ENCODE assay signal across 24 cellular contexts in genomic region chr7:90663176-90663575, GRCh38.
DNase-seq lines count a peak whose midpoint lies in the region; ATAC-seq, FAIRE-seq and TF ChIP-seq lines count a peak whose summit lies in the region.
"Had no signal": no experiment of that assay in that cellular context is flagged by ENCODE, and none has a peak within 500 bp of the region (broad histone marks: within the 10 kb centered on the region; RNA-seq: fewer than 3 reads in every experiment).

No MANE protein-coding gene starts in this region.

- no peaks in the 10 kb centered on the region for H3K36me3 ChIP-seq in MG63

- no peaks in the 10 kb centered on the region for H3K27me3 Mint-ChIP-seq in neural crest cell (ENCODE audit: low read depth)
- H3K27me3 Mint-ChIP-seq: CD4-positive, CD25-positive, alpha-beta regulatory T cell had no signal

- no peaks in the 10 kb centered on the region for H3K9me3 Mint-ChIP-seq in neural crest cell

- no peaks in the 10 kb centered on the region for H3K9me3 ChIP-seq in MG63
- H3K9me3 ChIP-seq: SJCRH30 had no signal

- DNase-seq in GM19239 (ENCODE audit: insufficient read length, low spot score) = no peak
- DNase-seq in MG63 = peak; percentile 9
- DNase-seq in choroid plexus epithelial cell (ENCODE audit: low read depth) = peak; percentile 37
- no peak for DNase-seq in neural crest cell (ENCODE audit: low read depth, low spot score)
- DNase-seq in foreskin fibroblast = no peak
- no peak for DNase-seq in D341Med (ENCODE audit: low spot score)
- no peak for DNase-seq in superior temporal gyrus (ENCODE audit: extremely low spot score)
- DNase-seq: CD4-positive, CD25-positive, alpha-beta regulatory T cell; KBM-7; NCI-H1105 treated with DMSO at 0.1 percent for 48 hours; NCI-H146; NCI-H1930; NCI-H2107; NCI-H446; NCI-H526; NCI-H82; NK-92 treated with Interleukin-12 subunit alpha and Interleukin-12 subunit beta, amount 100 ng/mL, for 24 hours; PC-3; SJCRH30 had no signal

- FAIRE-seq in GM19239 (lab: Jason Lieb, UNC) = peak; percentile 62
- FAIRE-seq: A204.1, D721Med had no signal

- peaks cover 13% of the 10 kb centered on the region for H3K4me1 Mint-ChIP-seq in neural crest cell
- H3K4me1 Mint-ChIP-seq: CD4-positive, CD25-positive, alpha-beta regulatory T cell had no signal

- H3K36me3 Mint-ChIP-seq in neural crest cell (ENCODE audit: low read depth) = peaks cover 3% of the 10 kb centered on the region
- H3K36me3 Mint-ChIP-seq: CD4-positive, CD25-positive, alpha-beta regulatory T cell had no signal

- H3K4me3 Mint-ChIP-seq in neural crest cell = no peak overlapping the region
- H3K4me3 Mint-ChIP-seq: CD4-positive, CD25-positive, alpha-beta regulatory T cell had no signal

- no peak for ATAC-seq in HG02938 (IDR thresholded peaks at IDR 0.05; ENCODE audit: unreplicated experiment)
- ATAC-seq: SK-N-SH treated with all-trans-retinoic acid at 6 μM for 48 hours had no signal

- H3K27me3 ChIP-seq in MG63 = no peaks in the 10 kb centered on the region
- H3K27me3 ChIP-seq: BLaER1, SJCRH30 had no signal

- no peak for TF ChIP-seq CTCF in choroid plexus epithelial cell (conservative IDR thresholded peaks at IDR 0.05; ENCODE audit: low read depth, low read length)
- no peak for TF ChIP-seq CTCF in neural crest cell (conservative IDR thresholded peaks at IDR 0.05)
- no peak for TF ChIP-seq CTCF in foreskin fibroblast (IDR thresholded peaks at IDR 0.05; ENCODE audit: low read depth, low read length)

- peak overlapping the region; percentile 36 for H3K27ac Mint-ChIP-seq in neural crest cell (ENCODE audit: unreplicated experiment)
- H3K27ac Mint-ChIP-seq: CD4-positive, CD25-positive, alpha-beta regulatory T cell had no signal

- H3K4me3 ChIP-seq in MG63 (no peak overlapping the region), choroid plexus epithelial cell (ENCODE audit: low read depth, low read length) (no peak overlapping the region), foreskin fibroblast (ENCODE audit: low read depth in 1 of 2, low read length in 2 of 2) (no peak overlapping the region)
- H3K4me3 ChIP-seq: BLaER1, SJCRH30 had no signal

Comparison
In these comparisons a context has a peak if more than half of its experiments do, and no peak if none do; other contexts are left out.
1. DNase-seq: peak in MG63 (single experiment) and choroid plexus epithelial cell (single experiment); none in GM19239 (single experiment), neural crest cell (single experiment), foreskin fibroblast (0 of 2), D341Med (single experiment) and superior temporal gyrus (single experiment).